ENCODE assay signal across 17 cellular contexts in the genomic region with DNA sequence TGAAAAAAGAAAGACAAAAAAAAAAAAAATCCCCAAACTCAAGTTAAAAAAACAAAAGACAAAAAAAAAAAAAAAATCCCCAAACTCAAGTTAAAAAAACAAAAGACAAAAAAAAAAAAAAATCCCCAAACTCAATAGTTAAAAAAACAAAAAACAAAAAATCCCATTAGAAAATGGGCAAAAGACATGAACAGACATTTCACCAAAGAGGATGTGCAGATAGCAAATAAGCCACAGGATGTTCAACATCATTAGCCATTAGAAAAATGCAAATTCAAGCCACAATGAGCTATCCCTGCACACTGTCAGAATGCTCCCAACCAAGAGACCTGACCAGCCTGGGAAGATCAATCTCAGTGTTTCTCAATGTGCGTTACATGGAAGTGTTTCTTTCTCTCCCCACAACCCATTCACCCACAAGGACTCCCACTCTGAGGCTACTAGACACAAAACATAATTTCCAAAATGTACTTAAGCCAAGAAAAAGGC. TPM values are rescaled to one million over a fixed set of nuclear protein-coding genes. Genes with fewer than 3 reads are reported as not detected.
"Had no signal": no experiment of that assay in that cellular context is flagged by ENCODE, and none has a peak within 500 bp of the region (broad histone marks: within the 10 kb centered on the region; RNA-seq: fewer than 3 reads in every experiment).

No MANE protein-coding gene starts in this region.

- H3K9me3 Mint-ChIP-seq: activated T-helper 1 cell treated with anti-CD3 and anti-CD28 coated beads, Interleukin-12 subunit alpha, Interleukin-12 subunit beta, Interleukin-2, Interleukin-4 antibody, amounts not matched to agents 30 ng/mL and 10 ng/mL and 1 ng/mL, durations not matched to agents 14 hours and 24 hours and 36 hours; nephron; stimulated activated naive CD8-positive, alpha-beta T cell treated with anti-CD3 and anti-CD28 coated beads, Interleukin-15, amount 100 ng/mL, for 72 hours had no signal

- DNase-seq: activated CD4-positive, alpha-beta T cell treated with anti-CD3 and anti-CD28 coated beads for 48 hours; activated CD8-positive, alpha-beta T cell treated with anti-CD3 and anti-CD28 coated beads, Interleukin-2, amount 10 ng/mL, durations not matched to agents 7 days and 5 days; activated naive CD4-positive, alpha-beta T cell treated with Interleukin-2 at 50 U/mL for 16 hours; effector CD4-positive, alpha-beta T cell; erythroblast; left lung; mucosa of descending colon; stimulated activated CD4-positive, alpha-beta T cell treated with anti-CD3 and anti-CD28 coated beads, Interleukin-4, amount 100 ng/mL, for 24 hours; stimulated activated naive CD8-positive, alpha-beta T cell treated with anti-CD3 and anti-CD28 coated beads, Interleukin-15, amount 100 ng/mL, for 72 hours; T1000 had no signal

- H3K9me3 ChIP-seq: left lung, mucosa of descending colon, thoracic aorta had no signal

- H3K4me3 ChIP-seq: coronary artery, left lung, mucosa of descending colon, thoracic aorta had no signal

- H3K27me3 Mint-ChIP-seq: stimulated activated naive CD8-positive, alpha-beta T cell treated with anti-CD3 and anti-CD28 coated beads, Interleukin-15, amount 100 ng/mL, for 72 hours had no signal

- ATAC-seq: activated CD8-positive, alpha-beta T cell treated with anti-CD3 and anti-CD28 coated beads, Interleukin-2, amount 10 ng/mL, durations not matched to agents 7 days and 5 days; left lung; mucosa of descending colon; stimulated activated naive CD8-positive, alpha-beta T cell treated with anti-CD3 and anti-CD28 coated beads, Interleukin-15, amount 100 ng/mL, for 72 hours had no signal

- H3K27ac ChIP-seq: coronary artery, left lung had no signal

- H3K4me3 Mint-ChIP-seq: activated CD8-positive, alpha-beta T cell treated with anti-CD3 and anti-CD28 coated beads, Interleukin-2, amount 10 ng/mL, durations not matched to agents 7 days and 5 days; activated T-helper 1 cell treated with anti-CD3 and anti-CD28 coated beads, Interleukin-12 subunit alpha, Interleukin-12 subunit beta, Interleukin-2, Interleukin-4 antibody, amounts not matched to agents 30 ng/mL and 10 ng/mL and 1 ng/mL, durations not matched to agents 14 hours and 24 hours and 36 hours; nephron; stimulated activated naive CD8-positive, alpha-beta T cell treated with anti-CD3 and anti-CD28 coated beads, Interleukin-15, amount 100 ng/mL, for 72 hours had no signal

- H3K4me1 Mint-ChIP-seq: stimulated activated naive CD8-positive, alpha-beta T cell treated with anti-CD3 and anti-CD28 coated beads, Interleukin-15, amount 100 ng/mL, for 72 hours had no signal

- H3K27me3 ChIP-seq: left lung had no signal

- H3K27ac Mint-ChIP-seq: activated CD8-positive, alpha-beta T cell treated with anti-CD3 and anti-CD28 coated beads, Interleukin-2, amount 10 ng/mL, durations not matched to agents 7 days and 5 days; activated T-helper 1 cell treated with anti-CD3 and anti-CD28 coated beads, Interleukin-12 subunit alpha, Interleukin-12 subunit beta, Interleukin-2, Interleukin-4 antibody, amounts not matched to agents 30 ng/mL and 10 ng/mL and 1 ng/mL, durations not matched to agents 14 hours and 24 hours and 36 hours; nephron had no signal

RNA-seq across cellular contexts. Expression of a gene that starts 33.9 kb away (rescaled TPM):
- total RNA-seq: activated CD8-positive, alpha-beta T cell treated with anti-CD3 and anti-CD28 coated beads, Interleukin-2, amount 10 ng/mL, durations not matched to agents 7 days and 5 days; activated T-helper 1 cell treated with anti-CD3 and anti-CD28 coated beads, Interleukin-12 subunit alpha, Interleukin-12 subunit beta, Interleukin-2, Interleukin-4 antibody, amounts not matched to agents 30 ng/mL and 10 ng/mL and 1 ng/mL, durations not matched to agents 14 hours and 24 hours and 36 hours; cardiac septum; fibroblast of villous mesenchyme; mucosa of descending colon; thoracic aorta; urinary bladder had no signal
